ENCODE assay signal across 18 cellular contexts in genomic region chr11:79198203-79198897, GRCh38.
"Had no signal": no experiment of that assay in that cellular context is flagged by ENCODE, and none has a peak within 500 bp of the region (broad histone marks: within the 10 kb centered on the region; RNA-seq: fewer than 3 reads in every experiment).

No MANE protein-coding gene starts in this region.

- DNase-seq: Karpas-422, KG1, MG63, NCI-H1092, NCI-H1105 treated with DMSO at 0.1 percent for 48 hours, NCI-H1436, NCI-H187, NCI-H2029, NCI-H2081 treated with DMSO at 0.1 percent for 48 hours, NCI-H2171, NCI-H446, NCI-H510A, NCI-H524 treated with DMSO at 0.1 percent for 48 hours, NCI-H774, RPMI8226, SHP77, SK-N-SH had no signal

- H3K27me3 ChIP-seq: MG63 had no signal

- H3K4me3 ChIP-seq: MG63 had no signal

- H3K9me3 ChIP-seq: MG63, SK-N-SH had no signal

- H3K36me3 ChIP-seq: MG63 had no signal

- ATAC-seq: HepG2 had no signal
